Comparison of ENCODE assay signal across 16 cellular contexts in genomic region chr20:54194724-54195438, GRCh38. TPM values are rescaled to one million over a fixed set of nuclear protein-coding genes. Genes with fewer than 3 reads are reported as not detected.
DNase-seq lines count a peak whose midpoint lies in the region; ATAC-seq, FAIRE-seq and TF ChIP-seq lines count a peak whose summit lies in the region.
"Had no signal": no experiment of that assay in that cellular context is flagged by ENCODE, and none has a peak within 500 bp of the region (broad histone marks: within the 10 kb centered on the region; RNA-seq: fewer than 3 reads in every experiment).

No MANE protein-coding gene starts in this region.

- H4K20me1 ChIP-seq in OCI-LY3 (ENCODE audit: insufficient read depth, low read length): no peaks in the 10 kb centered on the region
- H4K20me1 ChIP-seq: BLaER1 treated with 17β-estradiol and CSF1 and Interleukin-3, amounts not matched to agents 10 nM and 100 nM had no signal

- TF ChIP-seq CTCF in OCI-LY3 (IDR thresholded peaks at IDR 0.05; ENCODE audit: low read depth, low read length): 0 out of 2 replicates have a peak, but pooled peaks have one; percentile 4
- peak; percentile 23 for TF ChIP-seq CTCF in epithelial cell of proximal tubule (conservative IDR thresholded peaks at IDR 0.05; ENCODE audit: low read depth, low read length)

- H3K79me2 ChIP-seq in OCI-LY3 (ENCODE audit: low read length): no peaks in the 10 kb centered on the region

- H3K27me3 ChIP-seq in OCI-LY3 (ENCODE audit: low read depth, low read length): peaks cover 19% of the 10 kb centered on the region
- H3K27me3 ChIP-seq: BLaER1 treated with 17β-estradiol and CSF1 and Interleukin-3, amounts not matched to agents 10 nM and 100 nM had no signal

- peak overlapping the region; percentile 40; the same call in 1 of the 2 replicates for H2AFZ ChIP-seq in OCI-LY3 (ENCODE audit: low read depth, low read length)

- no peaks in the 10 kb centered on the region for H3K9me3 ChIP-seq in OCI-LY3 (ENCODE audit: insufficient read depth, low read length)
- H3K9me3 ChIP-seq: BLaER1 treated with 17β-estradiol and CSF1 and Interleukin-3, amounts not matched to agents 10 nM and 100 nM had no signal

- FAIRE-seq in urothelium cell line (lab: Jason Lieb, UNC): peak; percentile 88

- H3K4me1 ChIP-seq in OCI-LY3 (ENCODE audit: low read length): peaks cover 24% of the 10 kb centered on the region
- H3K4me1 ChIP-seq: BLaER1 treated with 17β-estradiol and CSF1 and Interleukin-3, amounts not matched to agents 10 nM and 100 nM had no signal

- H3K4me2 ChIP-seq in OCI-LY3 (ENCODE audit: low read length): peak overlapping the region; percentile 82
- H3K4me2 ChIP-seq: BLaER1 treated with 17β-estradiol and CSF1 and Interleukin-3, amounts not matched to agents 10 nM and 100 nM had no signal

- no peak overlapping the region for H3K4me3 Mint-ChIP-seq in stimulated activated naive CD8-positive, alpha-beta T cell treated with anti-CD3 and anti-CD28 coated beads, Interleukin-15, amount 100 ng/mL, for 72 hours
- H3K4me3 Mint-ChIP-seq: natural killer cell; stimulated activated naive CD8-positive, alpha-beta T cell treated with anti-CD3 and anti-CD28 coated beads, Interleukin-15, Interleukin-2, amounts not matched to agents 100 ng/mL and 50 ng/mL, for 24 hours had no signal

- H3K36me3 ChIP-seq in OCI-LY3 (replicated peaks; ENCODE audit: low read depth, low read length): no peaks in the 10 kb centered on the region
- H3K36me3 ChIP-seq: BLaER1 treated with 17β-estradiol and CSF1 and Interleukin-3, amounts not matched to agents 10 nM and 100 nM had no signal

- H3K9ac ChIP-seq in OCI-LY3 (ENCODE audit: low read length): no peak overlapping the region
- H3K9ac ChIP-seq: BLaER1 treated with 17β-estradiol and CSF1 and Interleukin-3, amounts not matched to agents 10 nM and 100 nM had no signal

- peak; percentile 46 for ATAC-seq in stimulated activated naive CD8-positive, alpha-beta T cell treated with anti-CD3 and anti-CD28 coated beads, Interleukin-15, amount 100 ng/mL, for 72 hours
- ATAC-seq in stimulated activated naive CD8-positive, alpha-beta T cell treated with anti-CD3 and anti-CD28 coated beads, Interleukin-15, Interleukin-2, amounts not matched to agents 100 U/mL and 50 U/mL, for 24 hours: no peak
- no peak for ATAC-seq in HG03159 (IDR thresholded peaks at IDR 0.05; ENCODE audit: unreplicated experiment)

- DNase-seq in stimulated activated naive CD8-positive, alpha-beta T cell treated with anti-CD3 and anti-CD28 coated beads, Interleukin-15, amount 100 ng/mL, for 72 hours: no peak
- no peak for DNase-seq in stimulated activated naive CD8-positive, alpha-beta T cell treated with anti-CD3 and anti-CD28 coated beads, Interleukin-15, Interleukin-2, amounts not matched to agents 100 U/mL and 50 U/mL, for 24 hours
- DNase-seq in epithelial cell of proximal tubule (ENCODE audit: low read depth) (peak; percentile 25), urothelium cell line (ENCODE audit: low spot score) (peak; percentile 86), COLO668 (lab: John Stamatoyannopoulos, UW; ENCODE audit: unreplicated experiment) (no peak), NCI-H510A treated with DMSO at 0.1 percent for 48 hours (lab: John Stamatoyannopoulos, UW) (no peak)
- DNase-seq: activated CD4-positive, alpha-beta T cell treated with anti-CD3 and anti-CD28 coated beads, Interleukin-2, amount 50 U/mL, for 1 hour; effector CD4-positive, alpha-beta T cell; natural killer cell; NCI-H1694 treated with DMSO at 0.1 percent for 48 hours; stimulated activated CD4-positive, alpha-beta T cell treated with anti-CD3 and anti-CD28 coated beads, Interleukin-12 subunit alpha, Interleukin-12 subunit beta, amount 100 ng/mL, for 4 hours had no signal

- no peaks in the 10 kb centered on the region for H3K4me1 Mint-ChIP-seq in stimulated activated naive CD8-positive, alpha-beta T cell treated with anti-CD3 and anti-CD28 coated beads, Interleukin-15, amount 100 ng/mL, for 72 hours
- H3K4me1 Mint-ChIP-seq: natural killer cell had no signal

- H3K27ac Mint-ChIP-seq in stimulated activated naive CD8-positive, alpha-beta T cell treated with anti-CD3 and anti-CD28 coated beads, Interleukin-15, amount 100 ng/mL, for 72 hours: no peak overlapping the region
- H3K27ac Mint-ChIP-seq: activated naive CD4-positive, alpha-beta T cell treated with anti-CD3 and anti-CD28 coated beads, Interleukin-2, amount 50 U/mL, for 72 hours; natural killer cell; stimulated activated naive CD8-positive, alpha-beta T cell treated with anti-CD3 and anti-CD28 coated beads, Interleukin-15, Interleukin-2, amounts not matched to agents 100 ng/mL and 50 ng/mL, for 24 hours had no signal

- H3K9me3 Mint-ChIP-seq in stimulated activated naive CD8-positive, alpha-beta T cell treated with anti-CD3 and anti-CD28 coated beads, Interleukin-15, amount 100 ng/mL, for 72 hours: no peaks in the 10 kb centered on the region
- H3K9me3 Mint-ChIP-seq: activated naive CD4-positive, alpha-beta T cell treated with anti-CD3 and anti-CD28 coated beads, Interleukin-2, amount 50 U/mL, for 72 hours; natural killer cell; stimulated activated naive CD8-positive, alpha-beta T cell treated with anti-CD3 and anti-CD28 coated beads, Interleukin-15, Interleukin-2, amounts not matched to agents 100 ng/mL and 50 ng/mL, for 24 hours had no signal

- no peak overlapping the region for H3K27ac ChIP-seq in OCI-LY3 (ENCODE audit: low read length)
- H3K27ac ChIP-seq: BLaER1 treated with 17β-estradiol and CSF1 and Interleukin-3, amounts not matched to agents 10 nM and 100 nM had no signal

- peaks cover 6% of the 10 kb centered on the region for H3K27me3 Mint-ChIP-seq in stimulated activated naive CD8-positive, alpha-beta T cell treated with anti-CD3 and anti-CD28 coated beads, Interleukin-15, amount 100 ng/mL, for 72 hours

- H3K4me3 ChIP-seq in OCI-LY3 (ENCODE audit: low read length) (peak overlapping the region; percentile 59), epithelial cell of proximal tubule (ENCODE audit: low read depth, low read length) (no peak overlapping the region)
- H3K4me3 ChIP-seq: BLaER1 treated with 17β-estradiol and CSF1 and Interleukin-3, amounts not matched to agents 10 nM and 100 nM had no signal

RNA-seq across cellular contexts. Expression of gene PFDN4, which starts 13.0 kb away (rescaled TPM):
- 64.0 and 116 TPM in 2 replicates for total RNA-seq in epithelial cell of proximal tubule

RNA-seq across cellular contexts. Expression of gene CYP24A1, which starts 21.1 kb away (rescaled TPM):
- total RNA-seq in epithelial cell of proximal tubule: 0.80 and 1.5 TPM in 2 replicates
- total RNA-seq: activated naive CD4-positive, alpha-beta T cell treated with anti-CD3 and anti-CD28 coated beads, Interleukin-2, amount 50 U/mL, for 72 hours had no signal

Comparison
In these comparisons a context has a peak if more than half of its experiments do, and no peak if none do; other contexts are left out.
1. DNase-seq: peak in epithelial cell of proximal tubule (single experiment) and urothelium cell line (single experiment); none in stimulated activated naive CD8-positive, alpha-beta T cell treated with anti-CD3 and anti-CD28 coated beads, Interleukin-15, amount 100 ng/mL, for 72 hours (0 of 2), stimulated activated naive CD8-positive, alpha-beta T cell treated with anti-CD3 and anti-CD28 coated beads, Interleukin-15, Interleukin-2, amounts not matched to agents 100 U/mL and 50 U/mL, for 24 hours (single experiment), COLO668 (single experiment) and NCI-H510A treated with DMSO at 0.1 percent for 48 hours (single experiment).